14 cellular contexts compared by ENCODE assay signal in the genomic region with DNA sequence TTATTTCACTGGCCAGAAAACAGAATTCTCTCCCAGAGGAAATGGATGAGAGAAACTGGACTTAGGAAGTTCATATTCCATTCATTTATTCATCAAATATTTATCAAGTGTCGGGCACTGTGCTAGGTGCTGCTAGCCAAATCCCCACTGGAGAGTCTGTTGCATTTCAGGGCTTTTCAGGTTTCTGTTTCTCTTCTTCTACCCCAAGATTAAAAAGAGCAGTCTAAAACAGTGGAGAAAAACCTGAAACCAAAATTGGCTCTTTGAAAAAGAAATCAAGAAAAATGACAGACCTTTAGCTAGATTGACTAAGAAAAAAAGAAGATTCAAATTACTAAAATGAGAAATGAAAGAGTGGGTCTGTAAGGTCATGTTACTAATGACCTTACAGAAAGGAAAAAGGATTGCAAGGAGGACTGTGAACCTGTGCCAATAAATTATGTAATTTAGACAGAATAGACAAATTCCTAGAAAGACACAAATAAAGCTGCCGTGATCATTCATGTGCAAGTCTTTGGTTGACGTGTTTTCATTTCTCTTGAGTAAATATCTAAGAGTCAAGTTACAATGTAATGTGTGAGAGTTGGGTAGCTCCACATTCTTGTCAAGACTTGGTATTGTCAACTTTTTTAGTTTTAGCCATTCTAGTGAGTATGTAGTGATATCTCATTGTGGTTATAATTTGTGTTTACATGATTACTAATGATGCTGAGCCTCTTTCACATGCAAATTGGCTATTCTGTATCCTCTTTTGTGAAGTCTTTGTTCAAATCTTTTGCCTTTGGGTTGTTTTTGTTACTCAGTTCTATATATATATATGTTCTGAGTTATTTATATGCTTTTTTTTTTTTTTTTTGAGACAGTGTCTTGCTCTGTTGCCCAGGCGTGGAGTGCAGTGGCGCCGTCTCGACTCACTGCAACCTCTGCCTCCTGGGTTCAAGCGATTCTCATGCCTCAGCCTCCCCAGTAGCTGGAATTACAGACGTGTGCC. TPM values are rescaled to one million over a fixed set of nuclear protein-coding genes. Genes with fewer than 3 reads are reported as not detected.
DNase-seq lines count a peak whose midpoint lies in the region; ATAC-seq, FAIRE-seq and TF ChIP-seq lines count a peak whose summit lies in the region.
"Had no signal": no experiment of that assay in that cellular context is flagged by ENCODE, and none has a peak within 500 bp of the region (broad histone marks: within the 10 kb centered on the region; RNA-seq: fewer than 3 reads in every experiment).

No MANE protein-coding gene starts in this region.

- no peaks in the 10 kb centered on the region for H3K4me1 ChIP-seq in astrocyte (ENCODE audit: insufficient read depth, low read length)

- no peak overlapping the region for H3K27ac Mint-ChIP-seq in activated CD8-positive, alpha-beta T cell treated with anti-CD3 and anti-CD28 coated beads for 36 hours
- no peak overlapping the region for H3K27ac Mint-ChIP-seq in activated CD8-positive, alpha-beta T cell treated with anti-CD3 and anti-CD28 coated beads, Interleukin-2, amount 10 ng/mL, durations not matched to agents 7 days and 5 days
- H3K27ac Mint-ChIP-seq in astrocyte (ENCODE audit: unreplicated experiment), result no peak overlapping the region
- H3K27ac Mint-ChIP-seq in T-helper 17 cell, result no peak overlapping the region
- H3K27ac Mint-ChIP-seq in progenitor cell of endocrine pancreas, result no peak overlapping the region

- H3K9ac ChIP-seq in astrocyte (ENCODE audit: low read length), result no peak overlapping the region

- no peak for DNase-seq in activated CD8-positive, alpha-beta T cell treated with anti-CD3 and anti-CD28 coated beads for 36 hours
- DNase-seq in activated CD8-positive, alpha-beta T cell treated with anti-CD3 and anti-CD28 coated beads, Interleukin-2, amount 10 ng/mL, durations not matched to agents 7 days and 5 days, result no peak
- peak; percentile 65 for DNase-seq in astrocyte (ENCODE audit: low read depth)
- peak; percentile 15 for DNase-seq in superior temporal gyrus (ENCODE audit: extremely low spot score)
- no peak for DNase-seq in stimulated activated CD4-positive, alpha-beta T cell treated with anti-CD3 and anti-CD28 coated beads, Interleukin-2, amount 100 ng/mL, for 24 hours
- DNase-seq in T-helper 17 cell, result no peak
- no peak for DNase-seq in progenitor cell of endocrine pancreas (ENCODE audit: low spot score, unreplicated experiment)
- DNase-seq: ACHN; activated naive CD4-positive, alpha-beta T cell treated with anti-CD3 and anti-CD28 coated beads, Interleukin-2, amount 50 U/mL, for 16 hours; dorsolateral prefrontal cortex; NCI-H446; SHP77 had no signal

- no peaks in the 10 kb centered on the region for H3K27me3 ChIP-seq in astrocyte (ENCODE audit: insufficient read depth, low read length)
- H3K27me3 ChIP-seq: dorsolateral prefrontal cortex, vagina had no signal

- H3K4me1 Mint-ChIP-seq in activated CD8-positive, alpha-beta T cell treated with anti-CD3 and anti-CD28 coated beads for 36 hours (ENCODE audit: low read depth), result peaks cover 33% of the 10 kb centered on the region
- peaks cover 35% of the 10 kb centered on the region for H3K4me1 Mint-ChIP-seq in activated CD8-positive, alpha-beta T cell treated with anti-CD3 and anti-CD28 coated beads, Interleukin-2, amount 10 ng/mL, durations not matched to agents 7 days and 5 days (ENCODE audit: low read depth)
- peaks cover 9% of the 10 kb centered on the region for H3K4me1 Mint-ChIP-seq in astrocyte (ENCODE audit: low read depth, unreplicated experiment)
- peaks cover 39% of the 10 kb centered on the region for H3K4me1 Mint-ChIP-seq in T-helper 17 cell
- peaks cover 6% of the 10 kb centered on the region for H3K4me1 Mint-ChIP-seq in progenitor cell of endocrine pancreas (ENCODE audit: low read depth)

- H3K79me2 ChIP-seq in astrocyte (ENCODE audit: insufficient read depth, low read length), result peaks cover 13% of the 10 kb centered on the region

- no peak for TF ChIP-seq CTCF in activated CD8-positive, alpha-beta T cell treated with anti-CD3 and anti-CD28 coated beads for 36 hours (IDR thresholded peaks at IDR 0.05)
- TF ChIP-seq CTCF in astrocyte (IDR thresholded peaks at IDR 0.05; ENCODE audit: insufficient read depth, low read depth, low read length) (no peak), progenitor cell of endocrine pancreas (IDR thresholded peaks at IDR 0.05; ENCODE audit: unreplicated experiment) (no peak)

- FAIRE-seq in astrocyte (lab: Jason Lieb, UNC), result no peak

- no peaks in the 10 kb centered on the region for H3K9me3 ChIP-seq in astrocyte (ENCODE audit: insufficient read depth, low read depth, low read length)
- no peaks in the 10 kb centered on the region for H3K9me3 ChIP-seq in T-helper 17 cell (ENCODE audit: control insufficient read depth, low read length, poor library complexity, severe bottlenecking)
- H3K9me3 ChIP-seq: vagina had no signal

- intact Hi-C loops in activated CD8-positive, alpha-beta T cell treated with anti-CD3 and anti-CD28 coated beads for 36 hours (cut with micrococcal nuclease), result no loop called here

- H3K27ac ChIP-seq in astrocyte (ENCODE audit: low read depth, low read length), result no peak overlapping the region
- H3K27ac ChIP-seq: vagina had no signal

- H3K4me3 ChIP-seq in astrocyte (ENCODE audit: insufficient read depth, low read depth, low read length), result no peak overlapping the region
- H3K4me3 ChIP-seq: dorsolateral prefrontal cortex, vagina had no signal

- no peak overlapping the region for H3K4me2 ChIP-seq in astrocyte (ENCODE audit: low read length)

- no peak overlapping the region for H2AFZ ChIP-seq in astrocyte (ENCODE audit: low read depth, low read length)

- ATAC-seq in activated CD8-positive, alpha-beta T cell treated with anti-CD3 and anti-CD28 coated beads for 36 hours, result peak; percentile 6
- ATAC-seq in activated CD8-positive, alpha-beta T cell treated with anti-CD3 and anti-CD28 coated beads, Interleukin-2, amount 10 ng/mL, durations not matched to agents 7 days and 5 days, result no peak
- ATAC-seq in HG02642 (IDR thresholded peaks at IDR 0.05; ENCODE audit: poor library complexity, unreplicated experiment) (peak; percentile 54), T-helper 17 cell (no peak)

- H3K9me3 Mint-ChIP-seq in activated CD8-positive, alpha-beta T cell treated with anti-CD3 and anti-CD28 coated beads for 36 hours, result no peaks in the 10 kb centered on the region
- no peaks in the 10 kb centered on the region for H3K9me3 Mint-ChIP-seq in activated CD8-positive, alpha-beta T cell treated with anti-CD3 and anti-CD28 coated beads, Interleukin-2, amount 10 ng/mL, durations not matched to agents 7 days and 5 days (ENCODE audit: insufficient read depth)
- H3K9me3 Mint-ChIP-seq in astrocyte (ENCODE audit: unreplicated experiment), result peaks cover 3% of the 10 kb centered on the region
- peaks cover 4% of the 10 kb centered on the region for H3K9me3 Mint-ChIP-seq in progenitor cell of endocrine pancreas (ENCODE audit: low read depth)

- no peak overlapping the region for H3K4me3 Mint-ChIP-seq in activated CD8-positive, alpha-beta T cell treated with anti-CD3 and anti-CD28 coated beads for 36 hours
- H3K4me3 Mint-ChIP-seq in activated CD8-positive, alpha-beta T cell treated with anti-CD3 and anti-CD28 coated beads, Interleukin-2, amount 10 ng/mL, durations not matched to agents 7 days and 5 days, result no peak overlapping the region
- no peak overlapping the region for H3K4me3 Mint-ChIP-seq in astrocyte (ENCODE audit: unreplicated experiment)
- no peak overlapping the region for H3K4me3 Mint-ChIP-seq in T-helper 17 cell
- no peak overlapping the region for H3K4me3 Mint-ChIP-seq in progenitor cell of endocrine pancreas (ENCODE audit: low read depth)

- POLR2A ChIA-PET in activated CD8-positive, alpha-beta T cell treated with anti-CD3 and anti-CD28 coated beads for 36 hours (lab: Charles Lee), result interaction anchor here (1.2 to 1.5 kb wide), 2 partner anchors 12 to 20 kb away, joined by 3 read pairs; no protein-coding TSS in a partner anchor
- POLR2A ChIA-PET in activated CD8-positive, alpha-beta T cell treated with anti-CD3 and anti-CD28 coated beads, Interleukin-2, amount 10 ng/mL, durations not matched to agents 7 days and 5 days (lab: Charles Lee), result no interaction called here

- no peaks in the 10 kb centered on the region for H3K36me3 ChIP-seq in astrocyte (ENCODE audit: insufficient read depth, low read length)
- H3K36me3 ChIP-seq: vagina had no signal

- no peaks in the 10 kb centered on the region for H3K36me3 Mint-ChIP-seq in activated CD8-positive, alpha-beta T cell treated with anti-CD3 and anti-CD28 coated beads for 36 hours (ENCODE audit: low read depth)
- no peaks in the 10 kb centered on the region for H3K36me3 Mint-ChIP-seq in activated CD8-positive, alpha-beta T cell treated with anti-CD3 and anti-CD28 coated beads, Interleukin-2, amount 10 ng/mL, durations not matched to agents 7 days and 5 days (ENCODE audit: low read depth)
- H3K36me3 Mint-ChIP-seq in astrocyte (ENCODE audit: low read depth, unreplicated experiment), result peaks cover 11% of the 10 kb centered on the region
- peaks cover 2% of the 10 kb centered on the region for H3K36me3 Mint-ChIP-seq in T-helper 17 cell (ENCODE audit: low read depth)
- H3K36me3 Mint-ChIP-seq in progenitor cell of endocrine pancreas (ENCODE audit: insufficient read depth), result peaks cover 1% of the 10 kb centered on the region

- CTCF ChIA-PET in activated CD8-positive, alpha-beta T cell treated with anti-CD3 and anti-CD28 coated beads for 36 hours (lab: Charles Lee), result interaction anchor here (0.9 to 1.7 kb wide), 3 partner anchors 9 to 19 kb away, joined by 3 to 5 read pairs (median 3); no protein-coding TSS in a partner anchor
- CTCF ChIA-PET in activated CD8-positive, alpha-beta T cell treated with anti-CD3 and anti-CD28 coated beads, Interleukin-2, amount 10 ng/mL, durations not matched to agents 7 days and 5 days (lab: Charles Lee), result interaction anchor here (1.3 kb wide), 1 partner anchor 45 kb away, joined by 3 read pairs; no protein-coding TSS in a partner anchor

- H4K20me1 ChIP-seq in astrocyte (ENCODE audit: insufficient read depth, low read length), result peaks cover 52% of the 10 kb centered on the region

- H3K27me3 Mint-ChIP-seq in activated CD8-positive, alpha-beta T cell treated with anti-CD3 and anti-CD28 coated beads for 36 hours, result no peaks in the 10 kb centered on the region
- H3K27me3 Mint-ChIP-seq in activated CD8-positive, alpha-beta T cell treated with anti-CD3 and anti-CD28 coated beads, Interleukin-2, amount 10 ng/mL, durations not matched to agents 7 days and 5 days (ENCODE audit: low read depth), result peaks cover 11% of the 10 kb centered on the region
- no peaks in the 10 kb centered on the region for H3K27me3 Mint-ChIP-seq in astrocyte (ENCODE audit: low read depth, unreplicated experiment)
- no peaks in the 10 kb centered on the region for H3K27me3 Mint-ChIP-seq in T-helper 17 cell
- H3K27me3 Mint-ChIP-seq in progenitor cell of endocrine pancreas, result no peaks in the 10 kb centered on the region

RNA-seq across cellular contexts. Expression of a gene that starts 23.7 kb away (rescaled TPM):
- total RNA-seq in activated CD8-positive, alpha-beta T cell treated with anti-CD3 and anti-CD28 coated beads for 36 hours, result 1 to 10 TPM; 3.8 to 3.9 TPM
- total RNA-seq in activated CD8-positive, alpha-beta T cell treated with anti-CD3 and anti-CD28 coated beads, Interleukin-2, amount 10 ng/mL, durations not matched to agents 7 days and 5 days, result 1 to 10 TPM; 5.5 to 7.2 TPM
- 12.8 and 14.4 TPM in 2 replicates for total RNA-seq in astrocyte
- total RNA-seq in T-helper 17 cell, result 1 to 10 TPM; 7.7 to 9.3 TPM
- total RNA-seq in progenitor cell of endocrine pancreas, result 12.9 and 13.4 TPM in 2 replicates

RNA-seq across cellular contexts. Expression of a gene that starts 56.4 kb away (rescaled TPM):
- total RNA-seq in activated CD8-positive, alpha-beta T cell treated with anti-CD3 and anti-CD28 coated beads for 36 hours, result 10 to 100 TPM; 28.9 to 31.0 TPM
- total RNA-seq in activated CD8-positive, alpha-beta T cell treated with anti-CD3 and anti-CD28 coated beads, Interleukin-2, amount 10 ng/mL, durations not matched to agents 7 days and 5 days, result 10 to 100 TPM; 32.1 to 32.8 TPM
- total RNA-seq in astrocyte (22.0 and 23.1 TPM in 2 replicates), T-helper 17 cell (10 to 100 TPM; 13.6 to 15.5 TPM), progenitor cell of endocrine pancreas (31.6 and 32.6 TPM in 2 replicates)

Comparison
In these comparisons a context has a peak if more than half of its experiments do, and no peak if none do; other contexts are left out.
1. ATAC-seq: peak in activated CD8-positive, alpha-beta T cell treated with anti-CD3 and anti-CD28 coated beads for 36 hours (single experiment) and HG02642 (single experiment); none in activated CD8-positive, alpha-beta T cell treated with anti-CD3 and anti-CD28 coated beads, Interleukin-2, amount 10 ng/mL, durations not matched to agents 7 days and 5 days (single experiment) and T-helper 17 cell (single experiment).
2. DNase-seq: peak in astrocyte (single experiment) and superior temporal gyrus (single experiment); none in activated CD8-positive, alpha-beta T cell treated with anti-CD3 and anti-CD28 coated beads for 36 hours (single experiment), activated CD8-positive, alpha-beta T cell treated with anti-CD3 and anti-CD28 coated beads, Interleukin-2, amount 10 ng/mL, durations not matched to agents 7 days and 5 days (single experiment), stimulated activated CD4-positive, alpha-beta T cell treated with anti-CD3 and anti-CD28 coated beads, Interleukin-2, amount 100 ng/mL, for 24 hours (0 of 2), T-helper 17 cell (0 of 3) and progenitor cell of endocrine pancreas (single experiment).